Comparison of ENCODE assay signal across 1 cellular context in genomic region chr20:32978009-32978335, GRCh38.
TF ChIP-seq lines count a peak whose summit lies in the region.

No MANE protein-coding gene starts in this region.

TF ChIP-seq in HepG2, 621 proteins besides CTCF, POLR2A, EP300 and RAD21:
- TF ChIP-seq, protein P1, sequence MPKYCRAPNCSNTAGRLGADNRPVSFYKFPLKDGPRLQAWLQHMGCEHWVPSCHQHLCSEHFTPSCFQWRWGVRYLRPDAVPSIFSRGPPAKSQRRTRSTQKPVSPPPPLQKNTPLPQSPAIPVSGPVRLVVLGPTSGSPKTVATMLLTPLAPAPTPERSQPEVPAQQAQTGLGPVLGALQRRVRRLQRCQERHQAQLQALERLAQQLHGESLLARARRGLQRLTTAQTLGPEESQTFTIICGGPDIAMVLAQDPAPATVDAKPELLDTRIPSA (CRISPR knock-in tag; IDR thresholded peaks at IDR 0.05; ENCODE audit: borderline replicate concordance): no peak
- TF ChIP-seq ZKSCAN8 (CRISPR knock-in tag; IDR thresholded peaks at IDR 0.05; ENCODE audit: borderline replicate concordance) (no peak), ZNF350 (CRISPR knock-in tag; IDR thresholded peaks at IDR 0.05; ENCODE audit: borderline replicate concordance, low read depth) (0 out of 2 replicates have a peak, but pooled peaks have one; percentile 40), ZNF644 (CRISPR knock-in tag; IDR thresholded peaks at IDR 0.05; ENCODE audit: low read depth) (no peak), MBD4 (IDR thresholded peaks at IDR 0.05; ENCODE audit: borderline replicate concordance, low read length) (no peak), CREB3 (CRISPR knock-in tag; IDR thresholded peaks at IDR 0.05) (no peak), MYPOP (CRISPR knock-in tag; IDR thresholded peaks at IDR 0.05) (no peak), ARNT (IDR thresholded peaks at IDR 0.05) (no peak), SRSF4 (IDR thresholded peaks at IDR 0.05; ENCODE audit: low read depth, low read length, poor library complexity, severe bottlenecking) (no peak), CC2D1A (CRISPR knock-in tag; IDR thresholded peaks at IDR 0.05) (no peak), AGO2 (optimal IDR thresholded peaks at IDR 0.05; ENCODE audit: low read depth, low read length) (no peak), IRF2 (CRISPR knock-in tag; IDR thresholded peaks at IDR 0.05) (no peak), SKI (IDR thresholded peaks at IDR 0.05; ENCODE audit: partially characterized antibody) (no peak), STAG1 (CRISPR knock-in tag; IDR thresholded peaks at IDR 0.05) (0 out of 2 replicates have a peak, but pooled peaks have one; percentile 7), SP2 (CRISPR knock-in tag; IDR thresholded peaks at IDR 0.05) (no peak), ELF3 (CRISPR knock-in tag; IDR thresholded peaks at IDR 0.05) (no peak), ZNF552 (CRISPR knock-in tag; IDR thresholded peaks at IDR 0.05; ENCODE audit: borderline replicate concordance) (peak; percentile 85; the same call in 1 of the 2 replicates), EZH2 (conservative IDR thresholded peaks at IDR 0.05; ENCODE audit: low read depth, low read length) (0 out of 2 replicates have a peak, but pooled peaks have one; percentile 64), MIER2 (CRISPR knock-in tag; IDR thresholded peaks at IDR 0.05) (no peak), ZBTB21 (CRISPR knock-in tag; IDR thresholded peaks at IDR 0.05) (no peak)
- TF ChIP-seq, protein P2, sequence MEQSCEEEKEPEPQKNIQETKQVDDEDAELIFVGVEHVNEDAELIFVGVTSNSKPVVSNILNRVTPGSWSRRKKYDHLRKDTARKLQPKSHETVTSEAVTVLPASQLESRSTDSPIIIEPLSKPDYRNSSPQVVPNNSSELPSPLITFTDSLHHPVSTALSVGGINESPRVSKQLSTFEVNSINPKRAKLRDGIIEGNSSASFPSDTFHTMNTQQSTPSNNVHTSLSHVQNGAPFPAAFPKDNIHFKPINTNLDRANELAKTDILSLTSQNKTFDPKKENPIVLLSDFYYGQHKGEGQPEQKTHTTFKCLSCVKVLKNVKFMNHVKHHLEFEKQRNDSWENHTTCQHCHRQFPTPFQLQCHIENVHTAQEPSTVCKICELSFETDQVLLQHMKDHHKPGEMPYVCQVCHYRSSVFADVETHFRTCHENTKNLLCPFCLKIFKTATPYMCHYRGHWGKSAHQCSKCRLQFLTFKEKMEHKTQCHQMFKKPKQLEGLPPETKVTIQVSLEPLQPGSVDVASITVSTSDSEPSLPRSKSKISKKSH (CRISPR knock-in tag; IDR thresholded peaks at IDR 0.05; ENCODE audit: borderline replicate concordance): peak; percentile 18; the same call in 1 of the 2 replicates
- TF ChIP-seq, protein P3, sequence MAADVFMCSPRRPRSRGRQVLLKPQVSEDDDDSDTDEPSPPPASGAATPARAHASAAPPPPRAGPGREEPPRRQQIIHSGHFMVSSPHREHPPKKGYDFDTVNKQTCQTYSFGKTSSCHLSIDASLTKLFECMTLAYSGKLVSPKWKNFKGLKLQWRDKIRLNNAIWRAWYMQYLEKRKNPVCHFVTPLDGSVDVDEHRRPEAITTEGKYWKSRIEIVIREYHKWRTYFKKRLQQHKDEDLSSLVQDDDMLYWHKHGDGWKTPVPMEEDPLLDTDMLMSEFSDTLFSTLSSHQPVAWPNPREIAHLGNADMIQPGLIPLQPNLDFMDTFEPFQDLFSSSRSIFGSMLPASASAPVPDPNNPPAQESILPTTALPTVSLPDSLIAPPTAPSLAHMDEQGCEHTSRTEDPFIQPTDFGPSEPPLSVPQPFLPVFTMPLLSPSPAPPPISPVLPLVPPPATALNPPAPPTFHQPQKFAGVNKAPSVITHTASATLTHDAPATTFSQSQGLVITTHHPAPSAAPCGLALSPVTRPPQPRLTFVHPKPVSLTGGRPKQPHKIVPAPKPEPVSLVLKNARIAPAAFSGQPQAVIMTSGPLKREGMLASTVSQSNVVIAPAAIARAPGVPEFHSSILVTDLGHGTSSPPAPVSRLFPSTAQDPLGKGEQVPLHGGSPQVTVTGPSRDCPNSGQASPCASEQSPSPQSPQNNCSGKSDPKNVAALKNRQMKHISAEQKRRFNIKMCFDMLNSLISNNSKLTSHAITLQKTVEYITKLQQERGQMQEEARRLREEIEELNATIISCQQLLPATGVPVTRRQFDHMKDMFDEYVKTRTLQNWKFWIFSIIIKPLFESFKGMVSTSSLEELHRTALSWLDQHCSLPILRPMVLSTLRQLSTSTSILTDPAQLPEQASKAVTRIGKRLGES (CRISPR knock-in tag; IDR thresholded peaks at IDR 0.05; ENCODE audit: borderline replicate concordance): no peak
- TF ChIP-seq, protein P4, sequence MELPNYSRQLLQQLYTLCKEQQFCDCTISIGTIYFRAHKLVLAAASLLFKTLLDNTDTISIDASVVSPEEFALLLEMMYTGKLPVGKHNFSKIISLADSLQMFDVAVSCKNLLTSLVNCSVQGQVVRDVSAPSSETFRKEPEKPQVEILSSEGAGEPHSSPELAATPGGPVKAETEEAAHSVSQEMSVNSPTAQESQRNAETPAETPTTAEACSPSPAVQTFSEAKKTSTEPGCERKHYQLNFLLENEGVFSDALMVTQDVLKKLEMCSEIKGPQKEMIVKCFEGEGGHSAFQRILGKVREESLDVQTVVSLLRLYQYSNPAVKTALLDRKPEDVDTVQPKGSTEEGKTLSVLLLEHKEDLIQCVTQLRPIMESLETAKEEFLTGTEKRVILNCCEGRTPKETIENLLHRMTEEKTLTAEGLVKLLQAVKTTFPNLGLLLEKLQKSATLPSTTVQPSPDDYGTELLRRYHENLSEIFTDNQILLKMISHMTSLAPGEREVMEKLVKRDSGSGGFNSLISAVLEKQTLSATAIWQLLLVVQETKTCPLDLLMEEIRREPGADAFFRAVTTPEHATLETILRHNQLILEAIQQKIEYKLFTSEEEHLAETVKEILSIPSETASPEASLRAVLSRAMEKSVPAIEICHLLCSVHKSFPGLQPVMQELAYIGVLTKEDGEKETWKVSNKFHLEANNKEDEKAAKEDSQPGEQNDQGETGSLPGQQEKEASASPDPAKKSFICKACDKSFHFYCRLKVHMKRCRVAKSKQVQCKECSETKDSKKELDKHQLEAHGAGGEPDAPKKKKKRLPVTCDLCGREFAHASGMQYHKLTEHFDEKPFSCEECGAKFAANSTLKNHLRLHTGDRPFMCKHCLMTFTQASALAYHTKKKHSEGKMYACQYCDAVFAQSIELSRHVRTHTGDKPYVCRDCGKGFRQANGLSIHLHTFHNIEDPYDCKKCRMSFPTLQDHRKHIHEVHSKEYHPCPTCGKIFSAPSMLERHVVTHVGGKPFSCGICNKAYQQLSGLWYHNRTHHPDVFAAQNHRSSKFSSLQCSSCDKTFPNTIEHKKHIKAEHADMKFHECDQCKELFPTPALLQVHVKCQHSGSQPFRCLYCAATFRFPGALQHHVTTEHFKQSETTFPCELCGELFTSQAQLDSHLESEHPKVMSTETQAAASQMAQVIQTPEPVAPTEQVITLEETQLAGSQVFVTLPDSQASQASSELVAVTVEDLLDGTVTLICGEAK (IDR thresholded peaks at IDR 0.05): no peak
- TF ChIP-seq, protein P4 (CRISPR knock-in tag; IDR thresholded peaks at IDR 0.05): peak; percentile 18; the same call in 1 of the 2 replicates
- TF ChIP-seq, protein P5, sequence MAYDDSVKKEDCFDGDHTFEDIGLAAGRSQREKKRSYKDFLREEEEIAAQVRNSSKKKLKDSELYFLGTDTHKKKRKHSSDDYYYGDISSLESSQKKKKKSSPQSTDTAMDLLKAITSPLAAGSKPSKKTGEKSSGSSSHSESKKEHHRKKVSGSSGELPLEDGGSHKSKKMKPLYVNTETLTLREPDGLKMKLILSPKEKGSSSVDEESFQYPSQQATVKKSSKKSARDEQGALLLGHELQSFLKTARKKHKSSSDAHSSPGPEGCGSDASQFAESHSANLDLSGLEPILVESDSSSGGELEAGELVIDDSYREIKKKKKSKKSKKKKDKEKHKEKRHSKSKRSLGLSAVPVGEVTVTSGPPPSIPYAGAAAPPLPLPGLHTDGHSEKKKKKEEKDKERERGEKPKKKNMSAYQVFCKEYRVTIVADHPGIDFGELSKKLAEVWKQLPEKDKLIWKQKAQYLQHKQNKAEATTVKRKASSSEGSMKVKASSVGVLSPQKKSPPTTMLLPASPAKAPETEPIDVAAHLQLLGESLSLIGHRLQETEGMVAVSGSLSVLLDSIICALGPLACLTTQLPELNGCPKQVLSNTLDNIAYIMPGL (CRISPR knock-in tag; IDR thresholded peaks at IDR 0.05; ENCODE audit: borderline replicate concordance in 1 of 2, low read depth in 1 of 2): no peak
- TF ChIP-seq, protein P6, sequence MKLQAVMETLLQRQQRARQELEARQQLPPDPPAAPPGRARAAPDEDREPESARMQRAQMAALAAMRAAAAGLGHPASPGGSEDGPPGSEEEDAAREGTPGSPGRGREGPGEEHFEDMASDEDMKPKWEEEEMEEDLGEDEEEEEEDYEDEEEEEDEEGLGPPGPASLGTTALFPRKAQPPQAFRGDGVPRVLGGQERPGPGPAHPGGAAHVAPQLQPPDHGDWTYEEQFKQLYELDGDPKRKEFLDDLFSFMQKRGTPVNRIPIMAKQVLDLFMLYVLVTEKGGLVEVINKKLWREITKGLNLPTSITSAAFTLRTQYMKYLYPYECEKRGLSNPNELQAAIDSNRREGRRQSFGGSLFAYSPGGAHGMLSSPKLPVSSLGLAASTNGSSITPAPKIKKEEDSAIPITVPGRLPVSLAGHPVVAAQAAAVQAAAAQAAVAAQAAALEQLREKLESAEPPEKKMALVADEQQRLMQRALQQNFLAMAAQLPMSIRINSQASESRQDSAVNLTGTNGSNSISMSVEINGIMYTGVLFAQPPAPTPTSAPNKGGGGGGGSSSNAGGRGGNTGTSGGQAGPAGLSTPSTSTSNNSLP (IDR thresholded peaks at IDR 0.05; ENCODE audit: low read depth, low read length): no peak
- TF ChIP-seq, protein P7, sequence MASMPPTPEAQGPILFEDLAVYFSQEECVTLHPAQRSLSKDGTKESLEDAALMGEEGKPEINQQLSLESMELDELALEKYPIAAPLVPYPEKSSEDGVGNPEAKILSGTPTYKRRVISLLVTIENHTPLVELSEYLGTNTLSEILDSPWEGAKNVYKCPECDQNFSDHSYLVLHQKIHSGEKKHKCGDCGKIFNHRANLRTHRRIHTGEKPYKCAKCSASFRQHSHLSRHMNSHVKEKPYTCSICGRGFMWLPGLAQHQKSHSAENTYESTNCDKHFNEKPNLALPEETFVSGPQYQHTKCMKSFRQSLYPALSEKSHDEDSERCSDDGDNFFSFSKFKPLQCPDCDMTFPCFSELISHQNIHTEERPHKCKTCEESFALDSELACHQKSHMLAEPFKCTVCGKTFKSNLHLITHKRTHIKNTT (CRISPR knock-in tag; IDR thresholded peaks at IDR 0.05): no peak
